ENCODE assay signal across 8 cellular contexts in genomic region chr10:125720002-125720382, GRCh38. TPM values are rescaled to one million over a fixed set of nuclear protein-coding genes. Genes with fewer than 3 reads are reported as not detected.
DNase-seq lines count a peak whose midpoint lies in the region; ATAC-seq and TF ChIP-seq lines count a peak whose summit lies in the region.

No MANE protein-coding gene starts in this region.

- H3K9ac ChIP-seq in mucosa of stomach (ENCODE audit: low read length) = peak overlapping the region; percentile 93

- H3K27ac ChIP-seq in C4-2B = peak overlapping the region; percentile 88

- no peaks in the 10 kb centered on the region for H3K27me3 Mint-ChIP-seq in IgD-negative memory B cell
- no peaks in the 10 kb centered on the region for H3K27me3 Mint-ChIP-seq in chondrocyte (ENCODE audit: low read depth)

- H3K36me3 ChIP-seq in mucosa of stomach (ENCODE audit: control insufficient read depth, insufficient read depth, low read length) = no peaks in the 10 kb centered on the region

- H3K9me3 Mint-ChIP-seq in IgD-negative memory B cell (peaks cover 0 to 2% (median 0%) of the 10 kb centered on the region in 3 donors), chondrocyte (ENCODE audit: low read depth) (peaks cover 2% of the 10 kb centered on the region)

- H3K27ac Mint-ChIP-seq in IgD-negative memory B cell = peak overlapping the region; percentile 83 to 98 (median 94)
- peak overlapping the region; percentile 100 for H3K27ac Mint-ChIP-seq in chondrocyte (ENCODE audit: unreplicated experiment)

- peak overlapping the region; percentile 86 for H3K4me3 ChIP-seq in mucosa of stomach (ENCODE audit: low read length)

- H3K4me1 ChIP-seq in mucosa of stomach (ENCODE audit: control insufficient read depth, insufficient read depth, low read length) = no peaks in the 10 kb centered on the region

- H3K4me3 Mint-ChIP-seq in IgD-negative memory B cell = peak overlapping the region; percentile 95 to 98 (median 98)
- peak overlapping the region; percentile 97 for H3K4me3 Mint-ChIP-seq in chondrocyte (ENCODE audit: unreplicated experiment)

- TF ChIP-seq CTCF in C4-2B (conservative IDR thresholded peaks at IDR 0.05) (no peak), chondrocyte (IDR thresholded peaks at IDR 0.05) (no peak)

- no peaks in the 10 kb centered on the region for H3K27me3 ChIP-seq in mucosa of stomach (ENCODE audit: control insufficient read depth, insufficient read depth, low read length)

- no peak for ATAC-seq in HG02973 (IDR thresholded peaks at IDR 0.05; ENCODE audit: unreplicated experiment)
- no peak for ATAC-seq in HG03460 (IDR thresholded peaks at IDR 0.05; ENCODE audit: unreplicated experiment)

- H3K4me1 Mint-ChIP-seq in IgD-negative memory B cell (peaks cover 18 to 24% (median 19%) of the 10 kb centered on the region in 3 donors), chondrocyte (ENCODE audit: low read depth) (peaks cover 25% of the 10 kb centered on the region)

- DNase-seq in chondrocyte (ENCODE audit: low spot score) (no peak), cerebellar nuclear complex (lab: John Stamatoyannopoulos, UW) (no peak), hippocampal formation (lab: John Stamatoyannopoulos, UW) (no peak)

- H3K36me3 Mint-ChIP-seq in IgD-negative memory B cell = peaks cover 4% of the 10 kb centered on the region
- H3K36me3 Mint-ChIP-seq in chondrocyte (ENCODE audit: low read depth) = peaks cover 16% of the 10 kb centered on the region

- H3K9me3 ChIP-seq in mucosa of stomach (ENCODE audit: control insufficient read depth, low read length) = no peaks in the 10 kb centered on the region

RNA-seq across cellular contexts. Expression of gene EDRF1, which starts 0.5 kb away (rescaled TPM):
- 12.8 TPM for polyA plus RNA-seq in IgD-negative memory B cell
- total RNA-seq in chondrocyte = 14.5 to 21.8 TPM (median 14.8 TPM) in 3 replicates

RNA-seq across cellular contexts. Expression of gene TEX36, which starts 37.0 kb away (rescaled TPM):
- not detected for polyA plus RNA-seq in IgD-negative memory B cell
- total RNA-seq in chondrocyte = not detected in 3 replicates

RNA-seq across cellular contexts. Expression of gene MMP21, which starts 55.6 kb away (rescaled TPM):
- not detected for polyA plus RNA-seq in IgD-negative memory B cell
- not detected in 3 replicates for total RNA-seq in chondrocyte
